31 cellular contexts compared by ENCODE assay signal in genomic region chr6:120410586-120410985, GRCh38.
"Had no signal": no experiment of that assay in that cellular context is flagged by ENCODE, and none has a peak within 500 bp of the region (broad histone marks: within the 10 kb centered on the region; RNA-seq: fewer than 3 reads in every experiment).

No MANE protein-coding gene starts in this region.

- H3K27ac ChIP-seq: colonic mucosa, esophagus muscularis mucosa, heart right ventricle, lower lobe of right lung, ovary, psoas muscle, spleen, testis, tibial artery had no signal

- DNase-seq: colonic mucosa; effector CD8-positive, alpha-beta T cell; endodermal cell; foreskin melanocyte; glutamatergic neuron; heart right ventricle; hippocampal formation; immature natural killer cell; islet precursor cell; kidney glomerular epithelial cell; left colon; left ventricle myocardium superior; lower lobe of right lung; natural killer cell; occipital lobe; ovary; posterior cingulate gyrus; psoas muscle; right cardiac atrium; spleen; stimulated activated CD4-positive, alpha-beta T cell treated with anti-CD3 and anti-CD28 coated beads, Interleukin-4, amount 100 ng/mL, for 4 hours; stimulated activated naive CD8-positive, alpha-beta T cell treated with anti-CD3 and anti-CD28 coated beads, Interleukin-15, Interleukin-2, amounts not matched to agents 100 U/mL and 50 U/mL, for 24 hours; substantia nigra; testis; tibial artery had no signal

- H3K36me3 Mint-ChIP-seq: immature natural killer cell; memory B cell; natural killer cell; stimulated activated memory B cell treated with anti-CD40 and anti-IgM and Interleukin-4, amounts not matched to agents 10 μg/mL and 1 μg/mL and 100 μg/mL, for 72 hours; type B pancreatic cell had no signal

- H3K9me3 ChIP-seq: colonic mucosa, esophagus muscularis mucosa, heart right ventricle, lower lobe of right lung, ovary, psoas muscle, testis, tibial artery had no signal

- H3K27me3 ChIP-seq: colonic mucosa, esophagus muscularis mucosa, heart right ventricle, ovary, spleen, testis, tibial artery had no signal

- H3K4me1 Mint-ChIP-seq: endodermal cell; immature natural killer cell; memory B cell; natural killer cell; stimulated activated memory B cell treated with anti-CD40 and anti-IgM and Interleukin-4, amounts not matched to agents 10 μg/mL and 1 μg/mL and 100 μg/mL, for 72 hours had no signal

- H3K27me3 Mint-ChIP-seq: dendritic cell treated with granulocyte-macrophage colony-stimulating factor and Interleukin-4, amounts not matched to agents 40 ng/mL and 50 ng/mL, for 4 days; memory B cell; stimulated activated memory B cell treated with anti-CD40 and anti-IgM and Interleukin-4, amounts not matched to agents 10 μg/mL and 1 μg/mL and 100 μg/mL, for 72 hours; type B pancreatic cell had no signal

- H3K4me3 ChIP-seq: colonic mucosa, esophagus muscularis mucosa, heart right ventricle, lower lobe of right lung, ovary, psoas muscle, skin epidermis, spleen, testis, tibial artery had no signal

- H3K9me3 Mint-ChIP-seq: endodermal cell, memory B cell, type B pancreatic cell had no signal

- H3K36me3 ChIP-seq: colonic mucosa, esophagus muscularis mucosa, heart right ventricle, lower lobe of right lung, ovary, spleen, tibial artery had no signal

- H3K4me3 Mint-ChIP-seq: dendritic cell treated with granulocyte-macrophage colony-stimulating factor and Interleukin-4, amounts not matched to agents 40 ng/mL and 50 ng/mL, for 4 days; endodermal cell; immature natural killer cell; memory B cell; natural killer cell; stimulated activated memory B cell treated with anti-CD40 and anti-IgM and Interleukin-4, amounts not matched to agents 10 μg/mL and 1 μg/mL and 100 μg/mL, for 72 hours; type B pancreatic cell had no signal

- H3K27ac Mint-ChIP-seq: dendritic cell treated with granulocyte-macrophage colony-stimulating factor and Interleukin-4, amounts not matched to agents 40 ng/mL and 50 ng/mL, for 4 days; endodermal cell; immature natural killer cell; memory B cell; natural killer cell; stimulated activated memory B cell treated with anti-CD40 and anti-IgM and Interleukin-4, amounts not matched to agents 10 μg/mL and 1 μg/mL and 100 μg/mL, for 72 hours; type B pancreatic cell had no signal

- H3K4me1 ChIP-seq: colonic mucosa, esophagus muscularis mucosa, heart right ventricle, lower lobe of right lung, psoas muscle, spleen, testis, tibial artery had no signal
